In the genomic region with DNA sequence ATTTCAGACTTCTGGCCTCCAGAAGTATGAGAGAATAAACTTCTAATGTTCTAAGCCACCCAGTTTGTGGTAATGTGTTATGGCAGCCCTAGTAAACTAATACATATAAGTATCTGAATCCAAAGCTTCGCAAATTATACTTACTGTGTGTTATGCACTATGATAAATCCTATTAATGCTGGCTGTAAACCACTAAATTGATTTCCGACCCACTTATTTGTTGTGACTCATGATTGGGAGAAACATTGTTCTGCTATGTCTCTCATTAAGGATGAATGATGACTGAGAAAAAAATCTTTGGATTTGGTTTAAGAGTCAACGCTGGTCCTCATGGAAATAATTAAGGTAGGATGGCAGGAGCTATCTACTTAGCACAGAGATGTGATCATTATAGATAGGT, we compare ENCODE assay signal across 24 cellular contexts.
"Had no signal": no experiment of that assay in that cellular context is flagged by ENCODE, and none has a peak within 500 bp of the region (broad histone marks: within the 10 kb centered on the region; RNA-seq: fewer than 3 reads in every experiment).

No MANE protein-coding gene starts in this region.

- DNase-seq: colonic mucosa; cortex of kidney; dermis blood vessel endothelial cell; dorsolateral prefrontal cortex; effector CD4-positive, alpha-beta T cell; effector CD8-positive, alpha-beta T cell; effector memory CD4-positive, alpha-beta T cell; effector memory CD8-positive, alpha-beta T cell; endodermal cell; erythroblast; esophagus squamous epithelium; foreskin fibroblast; foreskin keratinocyte; foreskin melanocyte; gastrocnemius medialis; glutamatergic neuron; head of caudate nucleus; heart left ventricle; heart right ventricle had no signal

- H3K4me3 ChIP-seq: colonic mucosa, coronary artery, dorsolateral prefrontal cortex, esophagus muscularis mucosa, esophagus squamous epithelium, gastrocnemius medialis, gastroesophageal sphincter, heart left ventricle, heart right ventricle had no signal

- ATAC-seq: effector memory CD8-positive, alpha-beta T cell; esophagus mucosa; foreskin keratinocyte; gastrocnemius medialis; gastroesophageal sphincter; heart left ventricle; heart right ventricle had no signal

- H3K27me3 ChIP-seq: colonic mucosa, dorsolateral prefrontal cortex, esophagus muscularis mucosa, esophagus squamous epithelium, foreskin keratinocyte, gastrocnemius medialis, gastroesophageal sphincter, heart left ventricle, heart right ventricle had no signal

- H3K27ac ChIP-seq: colonic mucosa, coronary artery, dorsolateral prefrontal cortex, epithelial cell of prostate, esophagus muscularis mucosa, esophagus squamous epithelium, foreskin keratinocyte, gastrocnemius medialis, gastroesophageal sphincter, heart left ventricle, heart right ventricle had no signal

- H3K9me3 ChIP-seq: colonic mucosa, esophagus muscularis mucosa, esophagus squamous epithelium, gastrocnemius medialis, gastroesophageal sphincter, heart left ventricle, heart right ventricle had no signal

- H3K4me1 ChIP-seq: colonic mucosa had no signal

- H3K36me3 ChIP-seq: colonic mucosa, esophagus muscularis mucosa, esophagus squamous epithelium, gastrocnemius medialis, heart left ventricle, heart right ventricle had no signal
